ENCODE assay signal across 19 cellular contexts in the genomic region with DNA sequence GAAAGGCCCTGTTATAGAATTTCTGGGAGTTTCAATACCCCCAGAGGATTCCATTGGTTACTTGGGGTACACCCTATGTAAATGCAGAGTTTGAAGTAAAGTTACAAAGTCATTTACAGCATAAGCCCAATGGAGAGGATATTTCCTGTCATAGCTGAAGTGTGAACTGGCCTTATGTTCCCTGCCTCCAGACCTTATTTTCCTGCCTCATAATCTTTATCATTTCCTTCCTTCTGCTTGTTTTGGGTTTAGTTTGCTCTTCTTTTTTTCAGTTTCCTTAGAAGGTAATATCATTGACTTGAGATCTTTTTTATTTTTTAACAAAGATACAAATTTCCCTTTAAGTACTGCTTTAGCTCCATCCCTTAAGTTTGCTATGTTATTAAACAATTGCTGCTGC.
"Had no signal": no experiment of that assay in that cellular context is flagged by ENCODE, and none has a peak within 500 bp of the region (broad histone marks: within the 10 kb centered on the region; RNA-seq: fewer than 3 reads in every experiment).

No MANE protein-coding gene starts in this region.

- H3K4me3 ChIP-seq: left ventricle myocardium inferior, right atrium auricular region, tibial nerve, vagina had no signal

- H3K4me1 ChIP-seq: left ventricle myocardium inferior, right atrium auricular region, tibial nerve, vagina had no signal

- H3K36me3 ChIP-seq: left ventricle myocardium inferior, right atrium auricular region, tibial nerve, vagina had no signal

- DNase-seq: activated CD4-positive, alpha-beta T cell treated with anti-CD3 and anti-CD28 coated beads, Interleukin-2, amount 10 ng/mL, durations not matched to agents 7 days and 5 days; activated CD4-positive, CD25-positive, alpha-beta regulatory T cell; activated CD8-positive, alpha-beta memory T cell treated with anti-CD3 and anti-CD28 coated beads, Interleukin-2, amount 50 U/mL, for 48 hours; activated naive CD4-positive, alpha-beta T cell; activated naive CD8-positive, alpha-beta T cell treated with anti-CD3 and anti-CD28 coated beads, Interleukin-2, amount 10 ng/mL, durations not matched to agents 7 days and 5 days; anterior cingulate cortex; hippocampal formation; kidney; left ventricle myocardium inferior; natural killer cell; occipital lobe; stimulated activated CD4-positive, alpha-beta T cell treated with anti-CD3 and anti-CD28 coated beads, Interleukin-15, amount 100 ng/mL, for 24 hours; stimulated activated CD4-positive, alpha-beta T cell treated with anti-CD3 and anti-CD28 coated beads, Interleukin-4, amount 100 ng/mL, for 24 hours; stimulated activated naive CD4-positive, alpha-beta T cell treated with Interleukin-2 at 50 U/mL for 16 hours; substantia nigra; T-helper 17 cell had no signal

- ATAC-seq: natural killer cell, T-helper 17 cell had no signal

- H3K27me3 ChIP-seq: right atrium auricular region, tibial nerve, vagina had no signal

- H3K27ac ChIP-seq: left ventricle myocardium inferior, right atrium auricular region, tibial nerve, vagina had no signal

- H3K9me3 ChIP-seq: left ventricle myocardium inferior, right atrium auricular region, tibial nerve, vagina had no signal
